Comparison of ENCODE assay signal across 1 cellular context in genomic region chr19:15439821-15440641, GRCh38.
TF ChIP-seq lines count a peak whose summit lies in the region.

No MANE protein-coding gene starts in this region.

TF ChIP-seq in H1, 55 proteins besides CTCF, POLR2A, EP300 and RAD21:
- TF ChIP-seq EGR1 (IDR thresholded peaks at IDR 0.05; ENCODE audit: borderline replicate concordance, low read depth, low read length) (no peak), RBBP5 (IDR thresholded peaks at IDR 0.05; ENCODE audit: borderline replicate concordance, low read depth, low read length) (no peak), SIRT6 (IDR thresholded peaks at IDR 0.05; ENCODE audit: low read length) (no peak), SRF (IDR thresholded peaks at IDR 0.05; ENCODE audit: low read depth, low read length) (no peak), E2F6 (IDR thresholded peaks at IDR 0.05) (no peak), TCF12 (IDR thresholded peaks at IDR 0.05; ENCODE audit: low read depth, low read length) (no peak), USF2 (IDR thresholded peaks at IDR 0.05; ENCODE audit: low read length) (no peak), TBP (IDR thresholded peaks at IDR 0.05; ENCODE audit: low read depth, low read length) (no peak), BCL11A (IDR thresholded peaks at IDR 0.05; ENCODE audit: low read depth in 2 of 2, low read length in 2 of 2) (no peak), CBX5 (IDR thresholded peaks at IDR 0.05; ENCODE audit: low read depth, low read length) (no peak), NRF1 (IDR thresholded peaks at IDR 0.05; ENCODE audit: low read depth, low read length) (no peak), HDAC6 (IDR thresholded peaks at IDR 0.05; ENCODE audit: low read depth, low read length) (no peak), CTBP2 (IDR thresholded peaks at IDR 0.05; ENCODE audit: borderline replicate concordance, insufficient read depth, insufficient read length, low read length) (no peak)
TF ChIP-seq in H1: peak in this region for 0.
